In genomic region chr14:91780452-91780851, GRCh38 we compare ENCODE assay signal across 1 cellular context.
TF ChIP-seq lines count a peak whose summit lies in the region.

No MANE protein-coding gene starts in this region.

TF ChIP-seq in HepG2, 621 proteins besides CTCF, POLR2A, EP300 and RAD21 (continues in another document):
- TF ChIP-seq ZBTB34 (CRISPR knock-in tag; IDR thresholded peaks at IDR 0.05) (no peak), KLF15 (CRISPR knock-in tag; IDR thresholded peaks at IDR 0.05; ENCODE audit: borderline replicate concordance) (no peak), FOXM1 (CRISPR knock-in tag; IDR thresholded peaks at IDR 0.05) (no peak), ATF4 (CRISPR knock-in tag; IDR thresholded peaks at IDR 0.05) (0 out of 4 replicates have a peak, but pooled peaks of 1 of the 2 experiments have one; percentile 18), SIX1 (CRISPR knock-in tag; IDR thresholded peaks at IDR 0.05; ENCODE audit: borderline replicate concordance) (no peak), ZNF749 (CRISPR knock-in tag; IDR thresholded peaks at IDR 0.05; ENCODE audit: borderline replicate concordance) (no peak), FOSL1 (CRISPR knock-in tag; IDR thresholded peaks at IDR 0.05; ENCODE audit: borderline replicate concordance) (no peak), NR2C2 (CRISPR knock-in tag; IDR thresholded peaks at IDR 0.05; ENCODE audit: borderline replicate concordance) (peak; percentile 26; the same call in 1 of the 2 replicates), HNF4A (CRISPR knock-in tag; IDR thresholded peaks at IDR 0.05) (peak; percentile 57), TCF7 (IDR thresholded peaks at IDR 0.05; ENCODE audit: low read depth) (peak; percentile 31; the same call in 1 of the 2 replicates), PPARG (CRISPR knock-in tag; conservative IDR thresholded peaks at IDR 0.05) (peak; percentile 68), ARID5B (CRISPR knock-in tag; IDR thresholded peaks at IDR 0.05) (0 out of 2 replicates have a peak, but pooled peaks have one; percentile 18), MYPOP (CRISPR knock-in tag; IDR thresholded peaks at IDR 0.05) (no peak), ZNF790 (CRISPR knock-in tag; IDR thresholded peaks at IDR 0.05; ENCODE audit: borderline replicate concordance) (no peak), HMG20A (CRISPR knock-in tag; IDR thresholded peaks at IDR 0.05; ENCODE audit: borderline replicate concordance) (0 out of 2 replicates have a peak, but pooled peaks have one; percentile 32), KLF16 (CRISPR knock-in tag; IDR thresholded peaks at IDR 0.05) (no peak), ASH2L (IDR thresholded peaks at IDR 0.05; ENCODE audit: insufficient read length, low read depth, low read length) (no peak), CAMTA2 (CRISPR knock-in tag; IDR thresholded peaks at IDR 0.05; ENCODE audit: borderline replicate concordance) (no peak), ZNF446 (CRISPR knock-in tag; IDR thresholded peaks at IDR 0.05) (no peak), CEBPG (CRISPR knock-in tag; IDR thresholded peaks at IDR 0.05) (peak; percentile 57), MIXL1 (CRISPR knock-in tag; IDR thresholded peaks at IDR 0.05) (0 out of 2 replicates have a peak, but pooled peaks have one; percentile 24), ERF (CRISPR knock-in tag; IDR thresholded peaks at IDR 0.05) (no peak), ZMYM4 (CRISPR knock-in tag; IDR thresholded peaks at IDR 0.05) (no peak; the same call in 1 of the 2 replicates), MTA3 (CRISPR knock-in tag; IDR thresholded peaks at IDR 0.05) (no peak), NFKB2 (CRISPR knock-in tag; IDR thresholded peaks at IDR 0.05; ENCODE audit: borderline replicate concordance) (no peak), SATB2 (CRISPR knock-in tag; IDR thresholded peaks at IDR 0.05) (no peak), ESRRA (CRISPR knock-in tag; IDR thresholded peaks at IDR 0.05; ENCODE audit: low read depth) (no peak), KDM3A (CRISPR knock-in tag; IDR thresholded peaks at IDR 0.05; ENCODE audit: low read depth) (no peak), SETDB1 (CRISPR knock-in tag; IDR thresholded peaks at IDR 0.05; ENCODE audit: borderline replicate concordance) (no peak), NR2F6 (IDR thresholded peaks at IDR 0.05) (peak; percentile 40; the same call in 1 of the 2 replicates), NR2F6 (CRISPR knock-in tag; IDR thresholded peaks at IDR 0.05) (no peak), ZNF615 (CRISPR knock-in tag; IDR thresholded peaks at IDR 0.05; ENCODE audit: borderline replicate concordance) (no peak), ZNF160 (CRISPR knock-in tag; IDR thresholded peaks at IDR 0.05) (no peak), SSRP1 (CRISPR knock-in tag; IDR thresholded peaks at IDR 0.05) (no peak), ZNF674 (CRISPR knock-in tag; IDR thresholded peaks at IDR 0.05; ENCODE audit: low read depth) (no peak), NFRKB (IDR thresholded peaks at IDR 0.05) (no peak), CEBPB (IDR thresholded peaks at IDR 0.05; ENCODE audit: borderline replicate concordance, low read depth, low read length) (peak; percentile 41; the same call in 1 of the 2 replicates), ZBTB38 (CRISPR knock-in tag; IDR thresholded peaks at IDR 0.05) (no peak), ZNF720 (CRISPR knock-in tag; IDR thresholded peaks at IDR 0.05) (no peak), ZNF564 (CRISPR knock-in tag; IDR thresholded peaks at IDR 0.05) (no peak), ZNF326 (CRISPR knock-in tag; IDR thresholded peaks at IDR 0.05; ENCODE audit: borderline replicate concordance) (no peak)
- TF ChIP-seq, protein P1, sequence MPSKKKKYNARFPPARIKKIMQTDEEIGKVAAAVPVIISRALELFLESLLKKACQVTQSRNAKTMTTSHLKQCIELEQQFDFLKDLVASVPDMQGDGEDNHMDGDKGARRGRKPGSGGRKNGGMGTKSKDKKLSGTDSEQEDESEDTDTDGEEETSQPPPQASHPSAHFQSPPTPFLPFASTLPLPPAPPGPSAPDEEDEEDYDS (CRISPR knock-in tag; IDR thresholded peaks at IDR 0.05) = no peak
- TF ChIP-seq, protein P2, sequence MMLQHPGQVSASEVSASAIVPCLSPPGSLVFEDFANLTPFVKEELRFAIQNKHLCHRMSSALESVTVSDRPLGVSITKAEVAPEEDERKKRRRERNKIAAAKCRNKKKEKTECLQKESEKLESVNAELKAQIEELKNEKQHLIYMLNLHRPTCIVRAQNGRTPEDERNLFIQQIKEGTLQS (CRISPR knock-in tag; IDR thresholded peaks at IDR 0.05) = 0 out of 2 replicates have a peak, but pooled peaks have one; percentile 27
- TF ChIP-seq, protein P3, sequence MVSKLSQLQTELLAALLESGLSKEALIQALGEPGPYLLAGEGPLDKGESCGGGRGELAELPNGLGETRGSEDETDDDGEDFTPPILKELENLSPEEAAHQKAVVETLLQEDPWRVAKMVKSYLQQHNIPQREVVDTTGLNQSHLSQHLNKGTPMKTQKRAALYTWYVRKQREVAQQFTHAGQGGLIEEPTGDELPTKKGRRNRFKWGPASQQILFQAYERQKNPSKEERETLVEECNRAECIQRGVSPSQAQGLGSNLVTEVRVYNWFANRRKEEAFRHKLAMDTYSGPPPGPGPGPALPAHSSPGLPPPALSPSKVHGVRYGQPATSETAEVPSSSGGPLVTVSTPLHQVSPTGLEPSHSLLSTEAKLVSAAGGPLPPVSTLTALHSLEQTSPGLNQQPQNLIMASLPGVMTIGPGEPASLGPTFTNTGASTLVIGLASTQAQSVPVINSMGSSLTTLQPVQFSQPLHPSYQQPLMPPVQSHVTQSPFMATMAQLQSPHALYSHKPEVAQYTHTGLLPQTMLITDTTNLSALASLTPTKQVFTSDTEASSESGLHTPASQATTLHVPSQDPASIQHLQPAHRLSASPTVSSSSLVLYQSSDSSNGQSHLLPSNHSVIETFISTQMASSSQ (IDR thresholded peaks at IDR 0.05; ENCODE audit: low read depth) = no peak
- TF ChIP-seq, protein P3 (CRISPR knock-in tag; IDR thresholded peaks at IDR 0.05; ENCODE audit: borderline replicate concordance) = no peak
- TF ChIP-seq, protein P4, sequence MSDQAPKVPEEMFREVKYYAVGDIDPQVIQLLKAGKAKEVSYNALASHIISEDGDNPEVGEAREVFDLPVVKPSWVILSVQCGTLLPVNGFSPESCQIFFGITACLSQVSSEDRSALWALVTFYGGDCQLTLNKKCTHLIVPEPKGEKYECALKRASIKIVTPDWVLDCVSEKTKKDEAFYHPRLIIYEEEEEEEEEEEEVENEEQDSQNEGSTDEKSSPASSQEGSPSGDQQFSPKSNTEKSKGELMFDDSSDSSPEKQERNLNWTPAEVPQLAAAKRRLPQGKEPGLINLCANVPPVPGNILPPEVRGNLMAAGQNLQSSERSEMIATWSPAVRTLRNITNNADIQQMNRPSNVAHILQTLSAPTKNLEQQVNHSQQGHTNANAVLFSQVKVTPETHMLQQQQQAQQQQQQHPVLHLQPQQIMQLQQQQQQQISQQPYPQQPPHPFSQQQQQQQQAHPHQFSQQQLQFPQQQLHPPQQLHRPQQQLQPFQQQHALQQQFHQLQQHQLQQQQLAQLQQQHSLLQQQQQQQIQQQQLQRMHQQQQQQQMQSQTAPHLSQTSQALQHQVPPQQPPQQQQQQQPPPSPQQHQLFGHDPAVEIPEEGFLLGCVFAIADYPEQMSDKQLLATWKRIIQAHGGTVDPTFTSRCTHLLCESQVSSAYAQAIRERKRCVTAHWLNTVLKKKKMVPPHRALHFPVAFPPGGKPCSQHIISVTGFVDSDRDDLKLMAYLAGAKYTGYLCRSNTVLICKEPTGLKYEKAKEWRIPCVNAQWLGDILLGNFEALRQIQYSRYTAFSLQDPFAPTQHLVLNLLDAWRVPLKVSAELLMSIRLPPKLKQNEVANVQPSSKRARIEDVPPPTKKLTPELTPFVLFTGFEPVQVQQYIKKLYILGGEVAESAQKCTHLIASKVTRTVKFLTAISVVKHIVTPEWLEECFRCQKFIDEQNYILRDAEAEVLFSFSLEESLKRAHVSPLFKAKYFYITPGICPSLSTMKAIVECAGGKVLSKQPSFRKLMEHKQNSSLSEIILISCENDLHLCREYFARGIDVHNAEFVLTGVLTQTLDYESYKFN (CRISPR knock-in tag; conservative IDR thresholded peaks at IDR 0.05) = 0 out of 2 replicates have a peak, but pooled peaks have one; percentile 22
- TF ChIP-seq, protein P5, sequence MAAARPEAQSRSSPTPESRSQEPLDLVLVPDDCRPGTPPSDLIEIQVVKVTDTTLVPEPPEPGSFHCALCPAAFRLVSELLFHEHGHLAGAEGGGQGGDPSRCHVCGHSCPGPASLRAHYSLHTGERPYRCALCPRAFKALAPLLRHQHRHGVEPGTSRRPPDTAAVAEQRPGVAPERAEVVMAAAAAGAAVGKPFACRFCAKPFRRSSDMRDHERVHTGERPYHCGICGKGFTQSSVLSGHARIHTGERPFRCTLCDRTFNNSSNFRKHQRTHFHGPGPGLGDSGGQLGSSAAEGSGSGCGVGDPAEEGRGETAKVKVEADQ (CRISPR knock-in tag; IDR thresholded peaks at IDR 0.05; ENCODE audit: borderline replicate concordance) = no peak
- TF ChIP-seq, protein P6, sequence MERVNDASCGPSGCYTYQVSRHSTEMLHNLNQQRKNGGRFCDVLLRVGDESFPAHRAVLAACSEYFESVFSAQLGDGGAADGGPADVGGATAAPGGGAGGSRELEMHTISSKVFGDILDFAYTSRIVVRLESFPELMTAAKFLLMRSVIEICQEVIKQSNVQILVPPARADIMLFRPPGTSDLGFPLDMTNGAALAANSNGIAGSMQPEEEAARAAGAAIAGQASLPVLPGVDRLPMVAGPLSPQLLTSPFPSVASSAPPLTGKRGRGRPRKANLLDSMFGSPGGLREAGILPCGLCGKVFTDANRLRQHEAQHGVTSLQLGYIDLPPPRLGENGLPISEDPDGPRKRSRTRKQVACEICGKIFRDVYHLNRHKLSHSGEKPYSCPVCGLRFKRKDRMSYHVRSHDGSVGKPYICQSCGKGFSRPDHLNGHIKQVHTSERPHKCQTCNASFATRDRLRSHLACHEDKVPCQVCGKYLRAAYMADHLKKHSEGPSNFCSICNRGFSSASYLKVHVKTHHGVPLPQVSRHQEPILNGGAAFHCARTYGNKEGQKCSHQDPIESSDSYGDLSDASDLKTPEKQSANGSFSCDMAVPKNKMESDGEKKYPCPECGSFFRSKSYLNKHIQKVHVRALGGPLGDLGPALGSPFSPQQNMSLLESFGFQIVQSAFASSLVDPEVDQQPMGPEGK (CRISPR knock-in tag; IDR thresholded peaks at IDR 0.05) = no peak
